ENCODE assay signal across 8 cellular contexts in the genomic region with DNA sequence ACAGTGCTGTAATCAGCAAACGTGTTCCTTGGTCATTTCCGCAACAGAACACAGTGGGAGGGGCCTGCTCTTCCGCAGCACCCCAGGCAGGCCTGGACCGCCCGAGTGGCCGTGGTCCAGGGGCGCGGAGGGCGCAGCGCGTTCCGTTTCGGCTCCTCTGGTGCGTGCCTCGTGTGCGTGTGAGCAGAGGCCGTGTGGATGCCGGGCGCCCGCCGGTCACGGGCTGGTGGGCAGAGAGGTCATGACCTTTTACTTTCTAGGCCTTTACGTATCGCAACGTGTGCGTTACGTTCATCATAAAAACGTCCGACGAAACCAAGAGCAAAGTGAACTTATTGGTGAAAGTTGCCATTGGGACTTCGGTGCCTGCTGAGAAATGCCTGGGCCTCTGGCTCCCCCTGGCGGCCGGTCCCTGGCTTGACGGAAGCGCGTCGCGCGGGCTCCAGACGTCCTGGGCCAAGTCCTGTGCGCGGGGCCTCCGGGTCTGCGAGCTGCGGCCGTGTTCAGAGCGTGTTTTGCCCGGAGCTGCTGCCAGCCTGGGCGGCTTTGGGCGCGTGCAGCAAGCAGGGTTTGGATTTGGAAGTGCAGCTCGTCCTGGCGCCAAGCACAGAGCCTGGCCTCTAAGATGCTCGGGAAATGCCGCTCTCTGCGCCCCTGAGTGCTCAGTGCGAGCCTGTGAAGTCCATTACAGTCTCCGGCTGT.
DNase-seq lines count a peak whose midpoint lies in the region; ATAC-seq lines count a peak whose summit lies in the region.

No MANE protein-coding gene starts in this region.

- peak overlapping the region in 6 of 11 experiments; percentile 26 to 52 (median 40); a peak in 9 of 22 replicates for H3K27ac ChIP-seq in BLaER1 treated with 17β-estradiol and CSF1 and Interleukin-3, amounts not matched to agents 10 nM and 100 nM

- H3K4me1 Mint-ChIP-seq in central memory CD8-positive, alpha-beta T cell: peaks cover 7% of the 10 kb centered on the region

- H3K36me3 ChIP-seq in BLaER1 treated with 17β-estradiol and CSF1 and Interleukin-3, amounts not matched to agents 10 nM and 100 nM: no peaks in the 10 kb centered on the region

- no peaks in the 10 kb centered on the region for H3K36me3 Mint-ChIP-seq in central memory CD8-positive, alpha-beta T cell (ENCODE audit: insufficient read depth)

- ATAC-seq in GM21723 (IDR thresholded peaks at IDR 0.05; ENCODE audit: unreplicated experiment) (peak; percentile 67), HG02840 (IDR thresholded peaks at IDR 0.05; ENCODE audit: low FRiP score, unreplicated experiment) (no peak)
- ATAC-seq in central memory CD8-positive, alpha-beta T cell (replicated peaks; ENCODE audit: extremely low read depth, poor library complexity, severe bottlenecking): peak; percentile 71

- no peak overlapping the region for H3K27ac Mint-ChIP-seq in central memory CD8-positive, alpha-beta T cell (ENCODE audit: low read depth)

- peak overlapping the region; percentile 61 to 87 (median 77) for H3K4me2 ChIP-seq in BLaER1 treated with 17β-estradiol and CSF1 and Interleukin-3, amounts not matched to agents 10 nM and 100 nM

- H3K9me3 ChIP-seq in BLaER1 treated with 17β-estradiol and CSF1 and Interleukin-3, amounts not matched to agents 10 nM and 100 nM (replicated peaks in 1 of 11): peaks cover 0 to 9% (median 4%) of the 10 kb centered on the region in 11 experiments; a peak in 6 of 22 replicates

- peaks cover 0 to 8% (median 0%) of the 10 kb centered on the region in 11 experiments; a peak in 2 of 22 replicates for H3K27me3 ChIP-seq in BLaER1 treated with 17β-estradiol and CSF1 and Interleukin-3, amounts not matched to agents 10 nM and 100 nM

- peaks cover 0 to 4% (median 0%) of the 10 kb centered on the region in 11 experiments; a peak in 1 of 22 replicates for H4K20me1 ChIP-seq in BLaER1 treated with 17β-estradiol and CSF1 and Interleukin-3, amounts not matched to agents 10 nM and 100 nM

- H3K9ac ChIP-seq in BLaER1 treated with 17β-estradiol and CSF1 and Interleukin-3, amounts not matched to agents 10 nM and 100 nM: peak overlapping the region in 9 of 11 experiments; percentile 42 to 64 (median 55); a peak in 15 of 22 replicates

- no peaks in the 10 kb centered on the region for H3K9me3 Mint-ChIP-seq in central memory CD8-positive, alpha-beta T cell

- peak overlapping the region; percentile 57 for H3K4me3 Mint-ChIP-seq in central memory CD8-positive, alpha-beta T cell

- H3K4me1 ChIP-seq in BLaER1 treated with 17β-estradiol and CSF1 and Interleukin-3, amounts not matched to agents 10 nM and 100 nM: peaks cover 22 to 51% (median 43%) of the 10 kb centered on the region in 10 experiments

- no peaks in the 10 kb centered on the region for H3K27me3 Mint-ChIP-seq in central memory CD8-positive, alpha-beta T cell

- H3K4me3 ChIP-seq in BLaER1 treated with 17β-estradiol and CSF1 and Interleukin-3, amounts not matched to agents 10 nM and 100 nM: peak overlapping the region in 4 of 10 experiments; percentile 13 to 40 (median 38); a peak in 7 of 20 replicates

- peak; percentile 67 for DNase-seq in NCI-H2227 (lab: John Stamatoyannopoulos, UW; ENCODE audit: unreplicated experiment)
- DNase-seq in activated CD4-positive, alpha-beta T cell treated with anti-CD3 and anti-CD28 coated beads for 24 hours (ENCODE audit: low read depth in 2 of 2): peak; percentile 78 to 80
- DNase-seq in central memory CD8-positive, alpha-beta T cell (ENCODE audit: low spot score in 2 of 2): peak; percentile 68 to 78
- peak; percentile 94 for DNase-seq in kidney tubule cell (ENCODE audit: low spot score)
- DNase-seq in stimulated activated CD4-positive, alpha-beta T cell treated with anti-CD3 and anti-CD28 coated beads, Interleukin-1b, Interleukin-23, amount 100 ng/mL, for 24 hours (ENCODE audit: low read depth in 4 of 4, low spot score in 1 of 4): peak; percentile 70 to 84 (median 78)
